In the genomic region with DNA sequence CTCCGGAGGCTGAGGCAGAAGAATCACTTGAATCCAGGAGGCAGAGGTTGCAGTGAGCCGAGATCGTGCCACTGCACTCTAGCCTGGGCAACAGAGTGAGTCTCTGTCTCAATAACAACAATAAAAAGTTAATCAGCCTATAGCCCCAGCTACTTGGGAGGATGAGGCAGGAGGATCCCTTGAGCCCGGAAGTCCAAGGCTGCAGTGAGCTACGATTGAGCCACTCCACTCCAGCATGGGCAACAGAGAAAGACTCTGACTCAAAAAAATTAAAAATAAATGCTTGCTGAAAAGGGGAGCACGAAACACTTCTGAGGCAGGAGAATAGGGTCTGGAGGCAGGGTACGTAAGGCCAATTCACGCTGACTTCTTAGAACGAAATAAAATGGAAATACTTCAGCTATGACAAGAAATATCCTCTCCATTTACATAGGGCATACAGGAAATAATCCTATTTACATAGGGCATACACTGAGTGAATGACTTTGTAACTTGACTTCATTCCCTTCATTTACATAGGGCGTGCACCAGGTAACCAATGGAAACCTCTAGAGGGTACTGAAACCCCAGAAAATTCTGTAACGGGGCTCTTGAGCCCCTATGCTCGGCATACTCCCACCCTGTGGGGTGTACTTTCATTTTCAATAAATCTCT, we compare ENCODE assay signal across 1 cellular context.
TF ChIP-seq lines count a peak whose summit lies in the region.

No MANE protein-coding gene starts in this region.

TF ChIP-seq in GM23338, 12 proteins besides CTCF, POLR2A, EP300 and RAD21 (continued from another document):
- TF ChIP-seq, protein P1, sequence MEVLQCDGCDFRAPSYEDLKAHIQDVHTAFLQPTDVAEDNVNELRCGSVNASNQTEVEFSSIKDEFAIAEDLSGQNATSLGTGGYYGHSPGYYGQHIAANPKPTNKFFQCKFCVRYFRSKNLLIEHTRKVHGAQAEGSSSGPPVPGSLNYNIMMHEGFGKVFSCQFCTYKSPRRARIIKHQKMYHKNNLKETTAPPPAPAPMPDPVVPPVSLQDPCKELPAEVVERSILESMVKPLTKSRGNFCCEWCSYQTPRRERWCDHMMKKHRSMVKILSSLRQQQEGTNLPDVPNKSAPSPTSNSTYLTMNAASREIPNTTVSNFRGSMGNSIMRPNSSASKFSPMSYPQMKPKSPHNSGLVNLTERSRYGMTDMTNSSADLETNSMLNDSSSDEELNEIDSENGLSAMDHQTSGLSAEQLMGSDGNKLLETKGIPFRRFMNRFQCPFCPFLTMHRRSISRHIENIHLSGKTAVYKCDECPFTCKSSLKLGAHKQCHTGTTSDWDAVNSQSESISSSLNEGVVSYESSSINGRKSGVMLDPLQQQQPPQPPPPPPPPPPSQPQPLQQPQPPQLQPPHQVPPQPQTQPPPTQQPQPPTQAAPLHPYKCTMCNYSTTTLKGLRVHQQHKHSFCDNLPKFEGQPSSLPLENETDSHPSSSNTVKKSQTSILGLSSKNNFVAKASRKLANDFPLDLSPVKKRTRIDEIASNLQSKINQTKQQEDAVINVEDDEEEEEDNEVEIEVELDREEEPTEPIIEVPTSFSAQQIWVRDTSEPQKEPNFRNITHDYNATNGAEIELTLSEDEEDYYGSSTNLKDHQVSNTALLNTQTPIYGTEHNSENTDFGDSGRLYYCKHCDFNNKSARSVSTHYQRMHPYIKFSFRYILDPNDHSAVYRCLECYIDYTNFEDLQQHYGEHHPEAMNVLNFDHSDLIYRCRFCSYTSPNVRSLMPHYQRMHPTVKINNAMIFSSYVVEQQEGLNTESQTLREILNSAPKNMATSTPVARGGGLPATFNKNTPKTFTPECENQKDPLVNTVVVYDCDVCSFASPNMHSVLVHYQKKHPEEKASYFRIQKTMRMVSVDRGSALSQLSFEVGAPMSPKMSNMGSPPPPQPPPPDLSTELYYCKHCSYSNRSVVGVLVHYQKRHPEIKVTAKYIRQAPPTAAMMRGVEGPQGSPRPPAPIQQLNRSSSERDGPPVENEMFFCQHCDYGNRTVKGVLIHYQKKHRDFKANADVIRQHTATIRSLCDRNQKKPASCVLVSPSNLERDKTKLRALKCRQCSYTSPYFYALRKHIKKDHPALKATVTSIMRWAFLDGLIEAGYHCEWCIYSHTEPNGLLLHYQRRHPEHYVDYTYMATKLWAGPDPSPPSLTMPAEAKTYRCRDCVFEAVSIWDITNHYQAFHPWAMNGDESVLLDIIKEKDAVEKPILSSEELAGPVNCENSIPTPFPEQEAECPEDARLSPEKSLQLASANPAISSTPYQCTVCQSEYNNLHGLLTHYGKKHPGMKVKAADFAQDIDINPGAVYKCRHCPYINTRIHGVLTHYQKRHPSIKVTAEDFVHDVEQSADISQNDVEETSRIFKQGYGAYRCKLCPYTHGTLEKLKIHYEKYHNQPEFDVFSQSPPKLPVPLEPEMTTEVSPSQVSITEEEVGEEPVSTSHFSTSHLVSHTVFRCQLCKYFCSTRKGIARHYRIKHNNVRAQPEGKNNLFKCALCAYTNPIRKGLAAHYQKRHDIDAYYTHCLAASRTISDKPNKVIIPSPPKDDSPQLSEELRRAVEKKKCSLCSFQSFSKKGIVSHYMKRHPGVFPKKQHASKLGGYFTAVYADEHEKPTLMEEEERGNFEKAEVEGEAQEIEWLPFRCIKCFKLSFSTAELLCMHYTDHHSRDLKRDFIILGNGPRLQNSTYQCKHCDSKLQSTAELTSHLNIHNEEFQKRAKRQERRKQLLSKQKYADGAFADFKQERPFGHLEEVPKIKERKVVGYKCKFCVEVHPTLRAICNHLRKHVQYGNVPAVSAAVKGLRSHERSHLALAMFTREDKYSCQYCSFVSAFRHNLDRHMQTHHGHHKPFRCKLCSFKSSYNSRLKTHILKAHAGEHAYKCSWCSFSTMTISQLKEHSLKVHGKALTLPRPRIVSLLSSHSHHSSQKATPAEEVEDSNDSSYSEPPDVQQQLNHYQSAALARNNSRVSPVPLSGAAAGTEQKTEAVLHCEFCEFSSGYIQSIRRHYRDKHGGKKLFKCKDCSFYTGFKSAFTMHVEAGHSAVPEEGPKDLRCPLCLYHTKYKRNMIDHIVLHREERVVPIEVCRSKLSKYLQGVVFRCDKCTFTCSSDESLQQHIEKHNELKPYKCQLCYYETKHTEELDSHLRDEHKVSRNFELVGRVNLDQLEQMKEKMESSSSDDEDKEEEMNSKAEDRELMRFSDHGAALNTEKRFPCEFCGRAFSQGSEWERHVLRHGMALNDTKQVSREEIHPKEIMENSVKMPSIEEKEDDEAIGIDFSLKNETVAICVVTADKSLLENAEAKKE (CRISPR knock-in tag; IDR thresholded peaks at IDR 0.05) = no peak
- TF ChIP-seq NANOG (IDR thresholded peaks at IDR 0.05; ENCODE audit: borderline replicate concordance) = no peak
